Comparison of ENCODE assay signal across 8 cellular contexts in the genomic region with DNA sequence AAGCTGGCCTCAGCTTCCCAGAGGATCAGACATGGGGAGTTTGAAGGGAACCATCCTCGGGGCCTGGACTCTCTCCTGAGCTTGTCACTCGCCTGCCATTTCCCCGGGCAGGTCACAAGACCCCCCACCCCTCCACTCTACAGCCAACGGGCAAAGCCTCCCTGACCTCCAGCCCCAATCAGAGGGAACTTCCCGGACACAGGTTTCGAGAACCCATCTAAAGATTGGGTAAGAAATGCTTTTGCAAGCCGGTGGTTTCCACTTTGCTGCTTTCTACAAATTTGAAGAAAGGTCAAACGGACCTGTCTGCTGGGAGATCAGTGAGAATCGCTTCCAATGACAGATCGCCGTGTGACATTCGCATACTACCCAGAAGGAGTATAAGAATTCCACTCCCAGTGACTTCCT.
DNase-seq lines count a peak whose midpoint lies in the region; ATAC-seq and TF ChIP-seq lines count a peak whose summit lies in the region.

No MANE protein-coding gene starts in this region.

- peak overlapping the region; percentile 85 for H3K4me2 ChIP-seq in KMS-11

- DNase-seq in effector memory CD8-positive, alpha-beta T cell = no peak
- DNase-seq in DMS79 (lab: John Stamatoyannopoulos, UW) = no peak
- DNase-seq in RWPE1 (ENCODE audit: low spot score) = no peak
- DNase-seq in DMS53 (lab: John Stamatoyannopoulos, UW) = no peak
- no peak for DNase-seq in NCI-H345 treated with DMSO at 0.1 percent for 48 hours (lab: John Stamatoyannopoulos, UW; ENCODE audit: unreplicated experiment)

- peak; percentile 26 for TF ChIP-seq POLR2A in GM15510 (IDR thresholded peaks at IDR 0.05; ENCODE audit: borderline replicate concordance, extremely low read depth, insufficient read length)

- POLR2A ChIA-PET in RWPE1 (lab: Yijun Ruan, JAX; ENCODE audit: low non-redundant PET) = no interaction called here

- H3K27ac ChIP-seq in KMS-11 (peak overlapping the region; percentile 92), RWPE1 (no peak overlapping the region)

- H3K4me1 ChIP-seq in KMS-11 (ENCODE audit: low read depth, poor library complexity, severe bottlenecking) = peaks cover 66% of the 10 kb centered on the region

- H3K79me2 ChIP-seq in KMS-11 (ENCODE audit: insufficient read depth, low read depth) = no peaks in the 10 kb centered on the region

- H3K36me3 Mint-ChIP-seq in effector memory CD8-positive, alpha-beta T cell (ENCODE audit: insufficient read depth) = no peaks in the 10 kb centered on the region

- H3K27me3 Mint-ChIP-seq in effector memory CD8-positive, alpha-beta T cell = peaks cover 7 to 38% of the 10 kb centered on the region in 2 donors

- peak overlapping the region; percentile 47; the same call in 1 of the 2 replicates for H3K9ac ChIP-seq in KMS-11

- peak; percentile 30 for ATAC-seq in GM21526 (IDR thresholded peaks at IDR 0.05; ENCODE audit: low FRiP score, unreplicated experiment)
- peak; percentile 22 for ATAC-seq in effector memory CD8-positive, alpha-beta T cell (replicated peaks)

- H3K27ac Mint-ChIP-seq in effector memory CD8-positive, alpha-beta T cell = peak overlapping the region; percentile 42 to 70

- no peaks in the 10 kb centered on the region for H3K36me3 ChIP-seq in KMS-11 (ENCODE audit: insufficient read depth)

- H3K27me3 ChIP-seq in KMS-11 (ENCODE audit: insufficient read depth, low read depth) = no peaks in the 10 kb centered on the region

- H2AFZ ChIP-seq in KMS-11 (ENCODE audit: low read depth) = peak overlapping the region; percentile 47; the same call in 1 of the 2 replicates

- H3K4me3 ChIP-seq in KMS-11 (IDR thresholded peaks at IDR 0.05; ENCODE audit: insufficient read depth, low read depth, low read length) = no peak overlapping the region

- CTCF ChIA-PET in RWPE1 (lab: Yijun Ruan, JAX) = interaction anchor here (0.6 kb wide), 1 partner anchor 862 kb away, joined by 4 read pairs; no protein-coding TSS in a partner anchor

- no peaks in the 10 kb centered on the region for H4K20me1 ChIP-seq in KMS-11 (ENCODE audit: insufficient read depth)

- peak overlapping the region; percentile 48 to 77 for H3K4me3 Mint-ChIP-seq in effector memory CD8-positive, alpha-beta T cell

- no peaks in the 10 kb centered on the region for H3K9me3 Mint-ChIP-seq in effector memory CD8-positive, alpha-beta T cell

- peaks cover 18 to 21% of the 10 kb centered on the region in 2 donors for H3K4me1 Mint-ChIP-seq in effector memory CD8-positive, alpha-beta T cell (ENCODE audit: low read depth in 2 of 2)

- TF ChIP-seq CTCF in KMS-11 (conservative IDR thresholded peaks at IDR 0.05; ENCODE audit: low read depth, low read length) (no peak), RWPE1 (conservative IDR thresholded peaks at IDR 0.05; ENCODE audit: low read depth) (no peak)
